Comparison of ENCODE assay signal across 13 cellular contexts in the genomic region with DNA sequence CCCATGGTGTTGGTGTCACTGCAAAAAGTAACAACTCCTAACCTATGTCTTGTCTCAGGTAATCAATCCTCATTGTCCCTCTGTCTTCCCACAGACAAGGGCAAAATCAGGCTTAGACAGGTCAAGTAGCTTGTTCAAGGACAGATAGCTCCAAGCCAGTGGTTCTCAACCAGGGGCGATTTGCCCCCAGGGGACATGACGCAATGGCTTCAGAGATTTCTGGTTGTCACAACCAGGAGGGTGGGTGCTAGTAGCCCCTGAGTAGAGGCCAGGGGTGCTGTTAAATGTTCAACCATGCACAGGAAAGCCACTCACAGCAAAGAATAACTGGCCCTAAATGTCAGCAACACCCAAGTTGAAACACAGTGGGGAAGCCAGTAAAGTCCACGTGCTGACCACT.
A peak's percentile ranks its signal among the peaks of the same experiment; 100 is the strongest.
DNase-seq lines count a peak whose midpoint lies in the region; ATAC-seq and TF ChIP-seq lines count a peak whose summit lies in the region.
"Had no signal": no experiment of that assay in that cellular context is flagged by ENCODE, and none has a peak within 500 bp of the region (broad histone marks: within the 10 kb centered on the region; RNA-seq: fewer than 3 reads in every experiment).

No MANE protein-coding gene starts in this region.

- H3K4me1 ChIP-seq in ACC112 (ENCODE audit: control insufficient read depth, insufficient read depth, low read length, unreplicated experiment) (peaks cover 42% of the 10 kb centered on the region), esophagus muscularis mucosa (no peaks in the 10 kb centered on the region), skeletal muscle tissue (ENCODE audit: control insufficient read depth in 3 of 3, insufficient read depth in 3 of 3, low read length in 3 of 3) (peaks cover 18 to 34% (median 21%) of the 10 kb centered on the region in 3 donors)
- H3K4me1 ChIP-seq: Caco-2 had no signal

- no peak overlapping the region for H3K4me3 ChIP-seq in ACC112 (ENCODE audit: low read depth, low read length)
- H3K4me3 ChIP-seq in NB4 (ENCODE audit: low read depth, low read length): no peak overlapping the region
- no peak overlapping the region for H3K4me3 ChIP-seq in esophagus muscularis mucosa
- H3K4me3 ChIP-seq in skeletal muscle tissue (ENCODE audit: low read length in 3 of 3): no peak overlapping the region
- H3K4me3 ChIP-seq: SJCRH30 had no signal

- H2AFZ ChIP-seq in ACC112 (ENCODE audit: low read length, unreplicated experiment): no peak overlapping the region

- TF ChIP-seq POLR2A in NB4 (IDR thresholded peaks at IDR 0.05; ENCODE audit: extremely low read depth, insufficient read length) (no peak), esophagus muscularis mucosa (IDR thresholded peaks at IDR 0.05; ENCODE audit: low read depth) (no peak)

- H3K27ac ChIP-seq in ACC112 (ENCODE audit: low read depth, low read length) (peak overlapping the region; percentile 40; the same call in 1 of the 2 replicates), esophagus muscularis mucosa (replicated peaks in 1 of 4) (no peak overlapping the region), skeletal muscle tissue (ENCODE audit: low read depth, low read length) (no peak overlapping the region)
- H3K27ac ChIP-seq: SJCRH30 had no signal

- H3K27me3 ChIP-seq in ACC112 (ENCODE audit: insufficient read depth, low read length) (no peaks in the 10 kb centered on the region), esophagus muscularis mucosa (peaks cover 0 to 31% (median 0%) of the 10 kb centered on the region in 4 donors), skeletal muscle tissue (ENCODE audit: control insufficient read depth in 3 of 3, insufficient read depth in 3 of 3, low read length in 3 of 3) (no peaks in the 10 kb centered on the region)
- H3K27me3 ChIP-seq: SJCRH30 had no signal

- DNase-seq in NB4 (ENCODE audit: low read depth) (peak; percentile 60), esophagus muscularis mucosa (ENCODE audit: extremely low spot score) (peak; percentile 75), NOMO-1 (lab: John Stamatoyannopoulos, UW; ENCODE audit: unreplicated experiment in 2 of 2) (no peak)
- DNase-seq in stimulated activated naive CD4-positive, alpha-beta T cell treated with Interleukin-2 at 50 U/mL for 16 hours (lab: John Stamatoyannopoulos, UW): no peak
- DNase-seq: Caco-2, HCEC 1CT, NCI-H2107, NCI-H748 treated with DMSO at 0.1 percent for 48 hours, SJCRH30 had no signal

- TF ChIP-seq CTCF in NB4 (IDR thresholded peaks at IDR 0.05; ENCODE audit: low read depth, low read length) (no peak), esophagus muscularis mucosa (IDR thresholded peaks at IDR 0.05) (no peak)

- no peak for TF ChIP-seq EP300 in esophagus muscularis mucosa (IDR thresholded peaks at IDR 0.05)

- no peaks in the 10 kb centered on the region for H3K9me3 ChIP-seq in esophagus muscularis mucosa
- H3K9me3 ChIP-seq in skeletal muscle tissue (ENCODE audit: control insufficient read depth in 3 of 3, low read length in 3 of 3): no peaks in the 10 kb centered on the region
- H3K9me3 ChIP-seq: Caco-2, SJCRH30 had no signal

- H3K36me3 ChIP-seq in ACC112 (ENCODE audit: insufficient read depth, low read length) (peaks cover 55% of the 10 kb centered on the region), esophagus muscularis mucosa (no peaks in the 10 kb centered on the region), skeletal muscle tissue (ENCODE audit: control insufficient read depth in 3 of 3, insufficient read depth in 3 of 3, low read length in 3 of 3) (peaks cover 4 to 49% (median 22%) of the 10 kb centered on the region in 3 donors)

- peak overlapping the region in 2 of 3 donors; percentile 1 to 45 for H3K9ac ChIP-seq in skeletal muscle tissue (ENCODE audit: low read depth in 1 of 3, low read length in 3 of 3)

- intact Hi-C loops in esophagus muscularis mucosa (cut with DNase I): no loop called here

- WGBS in esophagus muscularis mucosa: 90% methylated on average over 3 of the region's 3 CpGs

- ATAC-seq in HG03520 (IDR thresholded peaks at IDR 0.05; ENCODE audit: unreplicated experiment) (no peak), HG03175 (IDR thresholded peaks at IDR 0.05; ENCODE audit: unreplicated experiment) (no peak)

- peaks cover 88% of the 10 kb centered on the region for H3K79me2 ChIP-seq in ACC112 (ENCODE audit: control insufficient read depth, insufficient read depth, low read length, unreplicated experiment)

Comparison
In these comparisons a context has a peak if more than half of its experiments do, and no peak if none do; other contexts are left out.
1. DNase-seq: peak in NB4 (single experiment) and esophagus muscularis mucosa (single experiment); none in stimulated activated naive CD4-positive, alpha-beta T cell treated with Interleukin-2 at 50 U/mL for 16 hours (single experiment) and NOMO-1 (0 of 2).